12 cellular contexts compared by ENCODE assay signal in the genomic region with DNA sequence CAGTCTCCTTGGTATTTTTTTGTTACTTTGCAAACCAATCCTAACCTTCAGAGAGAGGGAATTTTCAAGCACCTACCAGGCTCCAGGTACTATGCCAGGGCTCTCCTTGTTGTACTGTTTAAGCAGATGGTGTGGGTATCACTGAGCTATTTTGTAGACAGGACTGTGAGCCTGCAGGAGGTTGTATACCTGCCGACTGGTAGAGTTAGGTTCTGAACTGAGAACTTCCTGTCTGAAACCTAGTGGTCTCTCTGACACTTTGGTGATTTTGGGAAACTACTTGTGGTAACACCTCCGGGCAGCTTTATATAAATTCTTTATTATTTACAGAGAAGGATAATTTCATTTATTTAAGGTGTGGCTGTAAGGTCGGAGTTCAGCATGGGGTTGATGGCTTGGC.
"Had no signal": no experiment of that assay in that cellular context is flagged by ENCODE, and none has a peak within 500 bp of the region (broad histone marks: within the 10 kb centered on the region; RNA-seq: fewer than 3 reads in every experiment).

No MANE protein-coding gene starts in this region.

- H3K9me3 ChIP-seq: esophagus muscularis mucosa had no signal

- ATAC-seq: right cardiac atrium; stimulated activated naive B cell treated with anti-CD40 and anti-IgM and Interleukin-4, amounts not matched to agents 10 μg/mL and 1 μg/mL and 100 μg/mL, for 72 hours had no signal

- H3K9me3 Mint-ChIP-seq: activated naive CD4-positive, alpha-beta T cell treated with anti-CD3 and anti-CD28 coated beads, Interleukin-2, amount 10 ng/mL, durations not matched to agents 7 days and 5 days; activated T-helper 2 cell treated with anti-CD3 and anti-CD28 coated beads, Interferon-gamma antibody, Interleukin-2, Interleukin-4, amounts not matched to agents 10 μg/mL and 5 μg/mL and 100 μg/mL, durations not matched to agents 14 hours and 24 hours and 36 hours; stimulated activated naive B cell treated with anti-CD40 and anti-IgM and Interleukin-4, amounts not matched to agents 10 μg/mL and 1 μg/mL and 100 μg/mL, for 72 hours had no signal

- H3K4me3 Mint-ChIP-seq: activated naive CD4-positive, alpha-beta T cell treated with anti-CD3 and anti-CD28 coated beads, Interleukin-2, amount 10 ng/mL, durations not matched to agents 7 days and 5 days; stimulated activated naive B cell treated with anti-CD40 and anti-IgM and Interleukin-4, amounts not matched to agents 10 μg/mL and 1 μg/mL and 100 μg/mL, for 72 hours had no signal

- H3K27me3 Mint-ChIP-seq: naive B cell; stimulated activated naive B cell treated with anti-CD40 and anti-IgM and Interleukin-4, amounts not matched to agents 10 μg/mL and 1 μg/mL and 100 μg/mL, for 72 hours had no signal

- H3K27ac Mint-ChIP-seq: activated naive CD4-positive, alpha-beta T cell treated with anti-CD3 and anti-CD28 coated beads, Interleukin-2, amount 10 ng/mL, durations not matched to agents 7 days and 5 days; activated T-helper 2 cell treated with anti-CD3 and anti-CD28 coated beads, Interferon-gamma antibody, Interleukin-2, Interleukin-4, amounts not matched to agents 10 μg/mL and 5 μg/mL and 100 μg/mL, durations not matched to agents 14 hours and 24 hours and 36 hours; stimulated activated naive B cell treated with anti-CD40 and anti-IgM and Interleukin-4, amounts not matched to agents 10 μg/mL and 1 μg/mL and 100 μg/mL, for 72 hours had no signal

- DNase-seq: activated naive CD4-positive, alpha-beta T cell treated with anti-CD3 and anti-CD28 coated beads, Interleukin-2, amount 10 ng/mL, durations not matched to agents 7 days and 5 days; activated T-cell treated with anti-CD3 and anti-CD28 coated beads for 4 hours; glutamatergic neuron; midbrain; naive B cell; right cardiac atrium; stimulated activated naive B cell treated with anti-CD40 and anti-IgM and Interleukin-4, amounts not matched to agents 10 μg/mL and 1 μg/mL and 100 μg/mL, for 72 hours; SW 1271; T-helper 9 cell; trophoblast cell had no signal
